13 cellular contexts compared by ENCODE assay signal in genomic region chr2:109266998-109267854, GRCh38.
DNase-seq lines count a peak whose midpoint lies in the region; ATAC-seq and TF ChIP-seq lines count a peak whose summit lies in the region.
"Had no signal": no experiment of that assay in that cellular context is flagged by ENCODE, and none has a peak within 500 bp of the region (broad histone marks: within the 10 kb centered on the region; RNA-seq: fewer than 3 reads in every experiment).

No MANE protein-coding gene starts in this region.

- peaks cover 72% of the 10 kb centered on the region for H4K20me1 ChIP-seq in IMR-90 (ENCODE audit: insufficient read depth, low read length)

- TF ChIP-seq POLR2A in IMR-90 (IDR thresholded peaks at IDR 0.05; ENCODE audit: low read depth, low read length): no peak

- dilution Hi-C loops in IMR-90 (cut with HindIII; ENCODE audit: low sequenced_read_pairs, unreplicated experiment): no loop called here

- H2BK120ac ChIP-seq in IMR-90 (ENCODE audit: low read depth, low read length): no peak overlapping the region

- no peak overlapping the region for H2AFZ ChIP-seq in IMR-90 (replicated peaks; ENCODE audit: low read length, poor library complexity)

- no peaks in the 10 kb centered on the region for H3K9me3 Mint-ChIP-seq in chondrocyte (ENCODE audit: low read depth)
- H3K9me3 Mint-ChIP-seq: CD4-positive, alpha-beta memory T cell had no signal

- H2BK5ac ChIP-seq in IMR-90 (ENCODE audit: low read depth, low read length, poor library complexity, severe bottlenecking): no peak overlapping the region

- H3K18ac ChIP-seq in IMR-90 (ENCODE audit: low read depth, low read length): no peak overlapping the region

- TF ChIP-seq RAD21 in IMR-90 (IDR thresholded peaks at IDR 0.05; ENCODE audit: low read length): no peak

- no peaks in the 10 kb centered on the region for H3K27me3 ChIP-seq in IMR-90 (ENCODE audit: control insufficient read depth, insufficient read depth, low read length)

- CTCF ChIA-PET in IMR-90 (lab: Yijun Ruan, JAX): no interaction called here

- H3K4me1 Mint-ChIP-seq in chondrocyte (ENCODE audit: low read depth): peaks cover 90% of the 10 kb centered on the region
- H3K4me1 Mint-ChIP-seq: CD4-positive, alpha-beta memory T cell had no signal

- no peak overlapping the region for H2BK20ac ChIP-seq in IMR-90 (ENCODE audit: low read depth, low read length)

- H3K79me1 ChIP-seq in IMR-90 (ENCODE audit: low read depth in 1 of 2, low read length in 2 of 2): peaks cover 32 to 84% of the 10 kb centered on the region in 2 experiments

- no peak overlapping the region for H3K4ac ChIP-seq in IMR-90 (ENCODE audit: low read depth, low read length)

- TF ChIP-seq CTCF in IMR-90 (conservative IDR thresholded peaks at IDR 0.05; ENCODE audit: low read depth, low read length): no peak
- TF ChIP-seq CTCF in chondrocyte (IDR thresholded peaks at IDR 0.05): no peak

- no peak overlapping the region for H3K27ac ChIP-seq in IMR-90 (ENCODE audit: insufficient read depth, low read length)
- H3K27ac ChIP-seq: SK-N-MC had no signal

- no peak overlapping the region for H3K23ac ChIP-seq in IMR-90 (ENCODE audit: low read depth, low read length)

- no peak overlapping the region for H3K56ac ChIP-seq in IMR-90 (ENCODE audit: extremely low read depth, insufficient read depth, low read length)

- peaks cover 16% of the 10 kb centered on the region; the same call in 1 of the 2 replicates for H3K4me1 ChIP-seq in IMR-90 (ENCODE audit: control insufficient read depth, insufficient read depth, low read length)

- H3K9me1 ChIP-seq in IMR-90 (ENCODE audit: insufficient read depth, low read length): peaks cover 29% of the 10 kb centered on the region

- peak overlapping the region; percentile 61 for H3K27ac Mint-ChIP-seq in chondrocyte (ENCODE audit: unreplicated experiment)
- H3K27ac Mint-ChIP-seq: CD4-positive, alpha-beta memory T cell had no signal

- H3K36me3 Mint-ChIP-seq in chondrocyte (ENCODE audit: low read depth): no peaks in the 10 kb centered on the region
- H3K36me3 Mint-ChIP-seq: CD4-positive, alpha-beta memory T cell had no signal

- H3K9me3 ChIP-seq in IMR-90 (ENCODE audit: control insufficient read depth, insufficient read depth, low read length): no peaks in the 10 kb centered on the region

- no peak overlapping the region for H4K8ac ChIP-seq in IMR-90 (ENCODE audit: low read depth in 2 of 2, low read length in 2 of 2)

- H2BK15ac ChIP-seq in IMR-90 (ENCODE audit: low read depth, low read length): no peak overlapping the region

- no peak overlapping the region for H3K4me2 ChIP-seq in IMR-90 (ENCODE audit: low read depth, low read length)

- no peak overlapping the region for H3K4me3 ChIP-seq in IMR-90 (ENCODE audit: insufficient read depth, low read depth, low read length)
- H3K4me3 ChIP-seq: SK-N-MC had no signal

- intact Hi-C loops in IMR-90 (cut with micrococcal nuclease): no loop called here

- H3K14ac ChIP-seq in IMR-90 (replicated peaks; ENCODE audit: low read depth, low read length): no peak overlapping the region

- H4K5ac ChIP-seq in IMR-90 (ENCODE audit: low read depth, low read length): no peak overlapping the region

- H2AK5ac ChIP-seq in IMR-90 (ENCODE audit: low read depth, low read length): no peak overlapping the region

- no peak overlapping the region for H2AK9ac ChIP-seq in IMR-90 (replicated peaks; ENCODE audit: low read depth, low read length, poor library complexity)

- WGBS in IMR-90 (ENCODE audit: extremely low coverage in 2 of 2, insufficient read length in 1 of 2), 2 experiments: no CpG with 5 or more reads among the region's 16 CpGs

- no peak overlapping the region for H3K9ac ChIP-seq in IMR-90 (ENCODE audit: low read depth, low read length)

- DNase-seq in IMR-90: no peak
- DNase-seq in chondrocyte (ENCODE audit: low spot score): no peak
- peak; percentile 31 for DNase-seq in iPS-NIHi11 (ENCODE audit: low spot score)
- peak; percentile 68 for DNase-seq in pulmonary artery endothelial cell (ENCODE audit: low read depth, low spot score)
- no peak for DNase-seq in C1 segment of cervical spinal cord (lab: John Stamatoyannopoulos, UW)
- DNase-seq in stimulated activated CD4-positive, alpha-beta T cell treated with anti-CD3 and anti-CD28 coated beads, Interleukin-2, amount 100 ng/mL, for 24 hours: no peak
- no peak for DNase-seq in GM03348 (ENCODE audit: low spot score)
- DNase-seq in NCI-H2171 (lab: John Stamatoyannopoulos, UW): no peak
- DNase-seq: activated CD4-positive, CD25-positive, alpha-beta regulatory T cell treated with anti-CD3 and anti-CD28 coated beads, Interleukin-2, amount 50 U/mL, for 72 hours; CD4-positive, alpha-beta memory T cell; GDM1; NCI-H748 treated with DMSO at 0.1 percent for 48 hours had no signal

- no peak for ATAC-seq in IMR-90 (ENCODE audit: low read depth)

- POLR2A ChIA-PET in IMR-90 (lab: Charles Lee; ENCODE audit: unreplicated experiment): no interaction called here

- BruUV-seq in IMR-90 (replicated peaks; lab: Mats Ljungman, UMichigan): no TSS peak

- H3K36me3 ChIP-seq in IMR-90 (ENCODE audit: control insufficient read depth, insufficient read depth, low read length): no peaks in the 10 kb centered on the region

- H3K27me3 Mint-ChIP-seq in chondrocyte (ENCODE audit: low read depth): no peaks in the 10 kb centered on the region

- H4K91ac ChIP-seq in IMR-90 (ENCODE audit: insufficient read depth, low read depth, low read length): no peak overlapping the region

- in situ Hi-C loops in IMR-90 (cut with MboI; ENCODE audit: low sequenced_read_pairs): no loop called here

- H3K4me3 Mint-ChIP-seq in chondrocyte (ENCODE audit: unreplicated experiment): no peak overlapping the region
- H3K4me3 Mint-ChIP-seq: CD4-positive, alpha-beta memory T cell had no signal

TF ChIP-seq in IMR-90, 13 proteins besides CTCF, POLR2A, EP300 and RAD21:
- no peak for TF ChIP-seq FOS (IDR thresholded peaks at IDR 0.05; ENCODE audit: low read depth, low read length)
- no peak for TF ChIP-seq RFX5 (IDR thresholded peaks at IDR 0.05; ENCODE audit: low read depth, low read length)
- TF ChIP-seq CEBPB (IDR thresholded peaks at IDR 0.05; ENCODE audit: low read depth, low read length): peak; percentile 25; the same call in 1 of the 2 replicates
- TF ChIP-seq BHLHE40 (IDR thresholded peaks at IDR 0.05; ENCODE audit: low read depth, low read length): no peak
- no peak for TF ChIP-seq SMC3 (IDR thresholded peaks at IDR 0.05; ENCODE audit: low read depth, low read length)

Comparison
In these comparisons a context has a peak if more than half of its experiments do, and no peak if none do; other contexts are left out.
1. DNase-seq: peak in iPS-NIHi11 (single experiment) and pulmonary artery endothelial cell (single experiment); none in IMR-90 (single experiment), chondrocyte (single experiment), C1 segment of cervical spinal cord (0 of 14), stimulated activated CD4-positive, alpha-beta T cell treated with anti-CD3 and anti-CD28 coated beads, Interleukin-2, amount 100 ng/mL, for 24 hours (0 of 2), GM03348 (single experiment) and NCI-H2171 (single experiment).